In genomic region chr16:67857547-67858233, GRCh38 we compare ENCODE assay signal across 1 cellular context.
TF ChIP-seq lines count a peak whose summit lies in the region.

No MANE protein-coding gene starts in this region.

TF ChIP-seq in GM23338, 12 proteins besides CTCF, POLR2A, EP300 and RAD21 (continued from another document):
- TF ChIP-seq ZNF462 (CRISPR knock-in tag; IDR thresholded peaks at IDR 0.05) (no peak), EZH2 (IDR thresholded peaks at IDR 0.05; ENCODE audit: low read depth, unreplicated experiment) (no peak), ZNF331 (CRISPR knock-in tag; IDR thresholded peaks at IDR 0.05; ENCODE audit: low read depth) (no peak), EZH2phosphoT487 (IDR thresholded peaks at IDR 0.05; ENCODE audit: unreplicated experiment) (no peak), JUNB (IDR thresholded peaks at IDR 0.05; ENCODE audit: unreplicated experiment) (no peak), REST (IDR thresholded peaks at IDR 0.05; ENCODE audit: unreplicated experiment) (no peak), ETS1 (IDR thresholded peaks at IDR 0.05) (no peak), ZNF114 (CRISPR knock-in tag; IDR thresholded peaks at IDR 0.05) (no peak)
